Comparison of ENCODE assay signal across 16 cellular contexts in genomic region chr10:69904533-69904932, GRCh38.
DNase-seq lines count a peak whose midpoint lies in the region; ATAC-seq and TF ChIP-seq lines count a peak whose summit lies in the region.
"Had no signal": no experiment of that assay in that cellular context is flagged by ENCODE, and none has a peak within 500 bp of the region (broad histone marks: within the 10 kb centered on the region; RNA-seq: fewer than 3 reads in every experiment).

No MANE protein-coding gene starts in this region.

- H3K79me1 ChIP-seq in H9 (ENCODE audit: insufficient read depth, low read depth, low read length, poor library complexity, severe bottlenecking) (no peaks in the 10 kb centered on the region), neuronal stem cell (ENCODE audit: low read depth, low read length) (no peaks in the 10 kb centered on the region)

- no peaks in the 10 kb centered on the region for H3K27me3 ChIP-seq in BLaER1 treated with 17β-estradiol and CSF1 and Interleukin-3, amounts not matched to agents 10 nM and 100 nM
- H3K27me3 ChIP-seq in H9 (ENCODE audit: insufficient read depth, low read length) (no peaks in the 10 kb centered on the region), WERI-Rb-1 (ENCODE audit: insufficient read depth, low read depth, severe bottlenecking) (no peaks in the 10 kb centered on the region), neuronal stem cell (ENCODE audit: control insufficient read depth in 3 of 3, insufficient read depth in 3 of 3, low read depth in 1 of 3, low read length in 3 of 3) (no peaks in the 10 kb centered on the region)

- no peak overlapping the region for H2BK120ac ChIP-seq in H9 (ENCODE audit: low read depth, low read length, poor library complexity, severe bottlenecking)
- H2BK120ac ChIP-seq in neuronal stem cell (ENCODE audit: low read depth, low read length), result no peak overlapping the region

- no peak overlapping the region for H3K56ac ChIP-seq in H9 (ENCODE audit: insufficient read length, low read depth, low read length)

- peak; percentile 33; the same call in 2 of the 3 replicates for TF ChIP-seq CTCF in H9 (conservative IDR thresholded peaks at IDR 0.05)
- peak; percentile 26; the same call in 1 of the 2 replicates for TF ChIP-seq CTCF in WERI-Rb-1 (IDR thresholded peaks at IDR 0.05; ENCODE audit: low read depth, low read length)

- no peaks in the 10 kb centered on the region for H3K36me3 ChIP-seq in BLaER1 treated with 17β-estradiol and CSF1 and Interleukin-3, amounts not matched to agents 10 nM and 100 nM
- H3K36me3 ChIP-seq in WERI-Rb-1 (no peaks in the 10 kb centered on the region), neuronal stem cell (replicated peaks in 1 of 2; ENCODE audit: control insufficient read depth in 2 of 2, insufficient read depth in 2 of 2, low read length in 2 of 2) (no peaks in the 10 kb centered on the region)

- no peaks in the 10 kb centered on the region; a peak in 1 of 22 replicates for H4K20me1 ChIP-seq in BLaER1 treated with 17β-estradiol and CSF1 and Interleukin-3, amounts not matched to agents 10 nM and 100 nM
- H4K20me1 ChIP-seq in H9 (ENCODE audit: control insufficient read depth, insufficient read depth, insufficient read length), result no peaks in the 10 kb centered on the region

- WGBS in H9 (ENCODE audit: extremely low coverage, insufficient read length, low lambda C conversion rate), result no CpG with 5 or more reads among the region's 5 CpGs
- WGBS in neuronal stem cell (ENCODE audit: extremely low coverage in 2 of 2, insufficient read length in 2 of 2, insufficient replicate concordance in 1 of 2), 2 donors, result no CpG with 5 or more reads among the region's 5 CpGs

- peaks cover 0 to 4% (median 0%) of the 10 kb centered on the region in 3 experiments; a peak in 2 of 7 replicates for H3K36me3 Mint-ChIP-seq in H9 (ENCODE audit: insufficient read depth in 1 of 3, low read depth in 3 of 3)
- H3K36me3 Mint-ChIP-seq: CD4-positive, alpha-beta memory T cell had no signal

- H3K27me3 Mint-ChIP-seq in H9 (ENCODE audit: low read depth), result peaks cover 9% of the 10 kb centered on the region

- H3K14ac ChIP-seq in H9 (ENCODE audit: insufficient read depth, low read length) (no peak overlapping the region), neuronal stem cell (ENCODE audit: low read length) (no peak overlapping the region)

- H3K4me1 ChIP-seq in BLaER1 treated with 17β-estradiol and CSF1 and Interleukin-3, amounts not matched to agents 10 nM and 100 nM, result peaks cover 13 to 32% (median 16%) of the 10 kb centered on the region in 10 experiments
- H3K4me1 ChIP-seq in H9 (ENCODE audit: insufficient read depth, low read length) (peaks cover 5% of the 10 kb centered on the region), neuronal stem cell (ENCODE audit: control insufficient read depth in 2 of 2, insufficient read depth in 1 of 2, low read depth in 1 of 2, low read length in 2 of 2) (peaks cover 12 to 23% of the 10 kb centered on the region in 2 donors)

- H2AK5ac ChIP-seq in H9 (ENCODE audit: insufficient read length, low read length), result no peak overlapping the region
- H2AK5ac ChIP-seq in neuronal stem cell (ENCODE audit: low read depth, low read length), result no peak overlapping the region

- no peaks in the 10 kb centered on the region for H3K79me2 ChIP-seq in H9 (ENCODE audit: insufficient read depth, low read length)

- H3K23me2 ChIP-seq in H9 (ENCODE audit: insufficient read length, low read depth, low read length, poor library complexity, severe bottlenecking), result no peaks in the 10 kb centered on the region

- H3K27ac Mint-ChIP-seq in H9, result no peak overlapping the region
- H3K27ac Mint-ChIP-seq: CD4-positive, alpha-beta memory T cell had no signal

- no peak overlapping the region for H3K4me3 ChIP-seq in BLaER1 treated with 17β-estradiol and CSF1 and Interleukin-3, amounts not matched to agents 10 nM and 100 nM
- H3K4me3 ChIP-seq in WERI-Rb-1 (ENCODE audit: low read depth, low read length), result no peak overlapping the region
- peak overlapping the region in 1 of 2 donors; percentile 18 for H3K4me3 ChIP-seq in neuronal stem cell (ENCODE audit: low read length in 2 of 2)

- H4K5ac ChIP-seq in H9 (ENCODE audit: insufficient read length, low read depth, low read length), result no peak overlapping the region

- H4K91ac ChIP-seq in H9 (ENCODE audit: insufficient read length, low read depth, low read length), result no peak overlapping the region
- no peak overlapping the region for H4K91ac ChIP-seq in neuronal stem cell (ENCODE audit: low read depth, low read length, poor library complexity)

- H3K23ac ChIP-seq in H9 (ENCODE audit: insufficient read length, low read depth, low read length) (no peak overlapping the region), neuronal stem cell (ENCODE audit: low read depth, low read length, poor library complexity) (no peak overlapping the region)

- peak overlapping the region; percentile 30 to 72 (median 62) for H3K4me2 ChIP-seq in BLaER1 treated with 17β-estradiol and CSF1 and Interleukin-3, amounts not matched to agents 10 nM and 100 nM
- H3K4me2 ChIP-seq in H9 (ENCODE audit: insufficient read depth, insufficient read length, low read length) (no peak overlapping the region), neuronal stem cell (ENCODE audit: insufficient read depth, low read length, poor library complexity, severe bottlenecking) (no peak overlapping the region)

- H2BK12ac ChIP-seq in H9 (ENCODE audit: insufficient read length, low read depth, low read length), result no peak overlapping the region
- H2BK12ac ChIP-seq in neuronal stem cell (ENCODE audit: low read length), result peak overlapping the region; percentile 87

- H2BK5ac ChIP-seq in H9 (ENCODE audit: insufficient read length, low read length) (no peak overlapping the region), neuronal stem cell (ENCODE audit: low read length) (no peak overlapping the region)

- no peak overlapping the region for H3T11ph ChIP-seq in H9 (ENCODE audit: low read length)

- DNase-seq in H9 (no peak), WERI-Rb-1 (peak; percentile 71), neuronal stem cell (ENCODE audit: low spot score) (no peak), kidney glomerular epithelial cell (lab: John Stamatoyannopoulos, UW) (no peak)
- DNase-seq: Calu3; CD4-positive, alpha-beta memory T cell; DMS79; KBM-7; NCI-H1105; NCI-H187; NCI-H69; PC-3; SW 1271 had no signal

- peaks cover 27 to 29% of the 10 kb centered on the region in 2 experiments for H3K4me1 Mint-ChIP-seq in H9
- H3K4me1 Mint-ChIP-seq: CD4-positive, alpha-beta memory T cell had no signal

- H2BK15ac ChIP-seq in H9 (ENCODE audit: low read depth, low read length) (no peak overlapping the region), neuronal stem cell (ENCODE audit: low read length) (no peak overlapping the region)

- no peak overlapping the region for H2BK20ac ChIP-seq in H9 (ENCODE audit: low read depth, low read length, poor library complexity, severe bottlenecking)

- ATAC-seq in HG03196 (IDR thresholded peaks at IDR 0.05; ENCODE audit: unreplicated experiment), result no peak
- no peak for ATAC-seq in HG03159 (IDR thresholded peaks at IDR 0.05; ENCODE audit: unreplicated experiment)
- ATAC-seq: PC-3 had no signal

- no peak overlapping the region for H3K4me3 Mint-ChIP-seq in H9

- H2AFZ ChIP-seq in H9 (ENCODE audit: low read length) (no peak overlapping the region), neuronal stem cell (ENCODE audit: low read length) (no peak overlapping the region)

- no peaks in the 10 kb centered on the region for H3K9me3 Mint-ChIP-seq in H9
- H3K9me3 Mint-ChIP-seq: CD4-positive, alpha-beta memory T cell had no signal

- H3K4ac ChIP-seq in H9 (ENCODE audit: low read depth, low read length) (no peak overlapping the region), neuronal stem cell (ENCODE audit: low read length) (no peak overlapping the region)

- no peak overlapping the region for H3K18ac ChIP-seq in H9 (ENCODE audit: insufficient read length, low read depth, low read length)
- peak overlapping the region; percentile 56 for H3K18ac ChIP-seq in neuronal stem cell (ENCODE audit: low read length)

- H4K8ac ChIP-seq in H9 (replicated peaks; ENCODE audit: insufficient read length, low read depth, low read length) (no peak overlapping the region), neuronal stem cell (ENCODE audit: low read depth, low read length) (no peak overlapping the region)

- no peak overlapping the region for H3K9ac ChIP-seq in BLaER1 treated with 17β-estradiol and CSF1 and Interleukin-3, amounts not matched to agents 10 nM and 100 nM
- H3K9ac ChIP-seq in H9 (ENCODE audit: extremely low read depth, insufficient read length, low read length) (no peak overlapping the region), neuronal stem cell (ENCODE audit: low read depth, low read length, poor library complexity) (no peak overlapping the region)

- H3K9me3 ChIP-seq in BLaER1 treated with 17β-estradiol and CSF1 and Interleukin-3, amounts not matched to agents 10 nM and 100 nM (replicated peaks in 1 of 11), result no peaks in the 10 kb centered on the region
- H3K9me3 ChIP-seq in H9 (ENCODE audit: control insufficient read depth, low read depth, low read length) (no peaks in the 10 kb centered on the region), WERI-Rb-1 (ENCODE audit: severe bottlenecking) (no peaks in the 10 kb centered on the region), neuronal stem cell (replicated peaks in 1 of 2; ENCODE audit: control insufficient read depth in 2 of 2, insufficient read depth in 1 of 2, low read depth in 1 of 2, low read length in 2 of 2) (no peaks in the 10 kb centered on the region)

- H3K27ac ChIP-seq in BLaER1 treated with 17β-estradiol and CSF1 and Interleukin-3, amounts not matched to agents 10 nM and 100 nM, result peak overlapping the region in 1 of 11 experiments; percentile 28; a peak in 1 of 22 replicates
- no peak overlapping the region for H3K27ac ChIP-seq in H9 (ENCODE audit: insufficient read length, low read depth, low read length)
- peak overlapping the region; percentile 54 for H3K27ac ChIP-seq in WERI-Rb-1
- no peak overlapping the region for H3K27ac ChIP-seq in neuronal stem cell (replicated peaks; ENCODE audit: low read length)

Comparison
In these comparisons a context has a peak if more than half of its experiments do, and no peak if none do; other contexts are left out.
1. H3K4me2 ChIP-seq: peak in BLaER1 treated with 17β-estradiol and CSF1 and Interleukin-3, amounts not matched to agents 10 nM and 100 nM (11 of 11); none in H9 (single experiment) and neuronal stem cell (single experiment).